19 cellular contexts compared by ENCODE assay signal in the genomic region with DNA sequence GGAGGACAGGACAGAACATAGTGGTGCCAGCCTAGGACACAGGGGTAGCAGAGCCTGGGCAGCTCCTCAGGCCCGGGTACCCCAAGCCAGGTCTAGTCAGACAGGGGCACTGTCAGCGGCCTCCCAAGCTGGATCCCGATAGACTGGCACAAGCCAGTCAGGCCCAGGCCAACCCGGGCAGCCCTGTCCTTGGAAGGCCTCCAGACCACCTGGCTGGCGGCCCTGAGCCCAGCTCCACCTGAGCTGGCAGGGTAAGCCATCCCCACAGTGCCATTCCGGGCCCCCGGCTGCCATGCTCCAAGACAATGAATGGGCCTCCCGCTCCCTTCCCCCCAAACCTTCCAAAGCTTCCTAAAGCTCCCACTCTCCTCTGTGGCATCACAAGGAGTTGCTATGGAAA.
DNase-seq lines count a peak whose midpoint lies in the region; ATAC-seq and TF ChIP-seq lines count a peak whose summit lies in the region.
"Had no signal": no experiment of that assay in that cellular context is flagged by ENCODE, and none has a peak within 500 bp of the region (broad histone marks: within the 10 kb centered on the region; RNA-seq: fewer than 3 reads in every experiment).

No MANE protein-coding gene starts in this region.

- no TSS peak for BruUV-seq in A673 (replicated peaks; lab: Mats Ljungman, UMichigan)

- no peak for DNase-seq in A673 (ENCODE audit: low spot score)
- peak; percentile 26 for DNase-seq in Ammon's horn (ENCODE audit: low spot score)
- peak; percentile 28 to 70 (median 33) for DNase-seq in body of pancreas
- DNase-seq in midbrain (lab: John Stamatoyannopoulos, UW) = peak; percentile 64
- no peak for DNase-seq in endodermal cell
- DNase-seq in T-helper 2 cell treated with Interferon-gamma antibody and Interleukin-4, amounts not matched to agents 5 μg/mL and 100 μg/mL, for 36 hours (ENCODE audit: low spot score) = no peak
- DNase-seq: CD8-positive, alpha-beta T cell; GF-D8; GM23248; IMR-90; Karpas-422; MG63; NCI-H1105 treated with DMSO at 0.1 percent for 48 hours; NCI-H187; NCI-H446 treated with DMSO at 0.1 percent for 48 hours; NCI-H748 treated with DMSO at 0.1 percent for 48 hours; T-cell had no signal

- intact Hi-C loops in A673 (cut with micrococcal nuclease; ENCODE audit: unreplicated experiment) = no loop called here
- intact Hi-C loops in body of pancreas (cut with DNase I) = no loop called here

- H3K9me3 Mint-ChIP-seq in endodermal cell = no peaks in the 10 kb centered on the region
- H3K9me3 Mint-ChIP-seq in T-helper 2 cell treated with Interferon-gamma antibody and Interleukin-4, amounts not matched to agents 5 μg/mL and 100 μg/mL, for 36 hours = no peaks in the 10 kb centered on the region
- H3K9me3 Mint-ChIP-seq: CD8-positive, alpha-beta T cell; T-cell had no signal

- H3K27ac Mint-ChIP-seq in endodermal cell = no peak overlapping the region
- H3K27ac Mint-ChIP-seq in T-helper 2 cell treated with Interferon-gamma antibody and Interleukin-4, amounts not matched to agents 5 μg/mL and 100 μg/mL, for 36 hours = no peak overlapping the region
- H3K27ac Mint-ChIP-seq: CD8-positive, alpha-beta T cell; T-cell had no signal

- H3K4me3 ChIP-seq in A673 (ENCODE audit: low read depth, low read length, poor library complexity, severe bottlenecking) (no peak overlapping the region), body of pancreas (no peak overlapping the region), endodermal cell (ENCODE audit: low read length) (no peak overlapping the region)
- H3K4me3 ChIP-seq: GM23248, MG63, SK-N-MC had no signal

- WGBS in body of pancreas, 2 donors = 28 to 80% methylated on average over 1 to 7 of the region's 8 CpGs
- 88 to 100% methylated on average over 2 to 8 of the region's 8 CpGs for WGBS in endodermal cell (ENCODE audit: insufficient coverage in 1 of 2, insufficient read length in 1 of 2), 2 experiments

- POLR2A ChIA-PET in A673 (lab: Charles Lee; ENCODE audit: low non-redundant PET) = no interaction called here

- peaks cover 1% of the 10 kb centered on the region for H3K4me1 Mint-ChIP-seq in endodermal cell
- H3K4me1 Mint-ChIP-seq in T-helper 2 cell treated with Interferon-gamma antibody and Interleukin-4, amounts not matched to agents 5 μg/mL and 100 μg/mL, for 36 hours (ENCODE audit: low read depth) = peaks cover 2% of the 10 kb centered on the region

- H3K27me3 ChIP-seq in A673 (replicated peaks; ENCODE audit: insufficient read depth, low read depth, low read length, poor library complexity) (no peaks in the 10 kb centered on the region), body of pancreas (no peaks in the 10 kb centered on the region), endodermal cell (ENCODE audit: control insufficient read depth, insufficient read depth, low read length, poor library complexity, severe bottlenecking) (no peaks in the 10 kb centered on the region)
- H3K27me3 ChIP-seq: MG63 had no signal

- H3K4me3 Mint-ChIP-seq in endodermal cell = no peak overlapping the region
- no peak overlapping the region for H3K4me3 Mint-ChIP-seq in T-helper 2 cell treated with Interferon-gamma antibody and Interleukin-4, amounts not matched to agents 5 μg/mL and 100 μg/mL, for 36 hours
- H3K4me3 Mint-ChIP-seq: CD8-positive, alpha-beta T cell; T-cell had no signal

- H3K4me1 ChIP-seq in A673 (ENCODE audit: insufficient read depth, low read length, poor library complexity, severe bottlenecking) = peaks cover 18% of the 10 kb centered on the region
- no peaks in the 10 kb centered on the region for H3K4me1 ChIP-seq in body of pancreas
- H3K4me1 ChIP-seq in endodermal cell (ENCODE audit: control insufficient read depth, insufficient read depth, low read length) = no peaks in the 10 kb centered on the region

- peak overlapping the region; percentile 47 for H3K27ac ChIP-seq in A673 (ENCODE audit: low read depth, low read length, poor library complexity, severe bottlenecking)
- no peak overlapping the region for H3K27ac ChIP-seq in body of pancreas
- H3K27ac ChIP-seq in endodermal cell (ENCODE audit: low read depth, low read length) = no peak overlapping the region
- H3K27ac ChIP-seq: GM23248, SK-N-MC had no signal

- H3K27me3 Mint-ChIP-seq in endodermal cell (ENCODE audit: insufficient read depth) = peaks cover 2% of the 10 kb centered on the region
- H3K27me3 Mint-ChIP-seq in T-helper 2 cell treated with Interferon-gamma antibody and Interleukin-4, amounts not matched to agents 5 μg/mL and 100 μg/mL, for 36 hours (ENCODE audit: low read depth) = no peaks in the 10 kb centered on the region

- no peaks in the 10 kb centered on the region for H3K36me3 Mint-ChIP-seq in endodermal cell (ENCODE audit: low read depth)
- no peaks in the 10 kb centered on the region for H3K36me3 Mint-ChIP-seq in T-helper 2 cell treated with Interferon-gamma antibody and Interleukin-4, amounts not matched to agents 5 μg/mL and 100 μg/mL, for 36 hours (ENCODE audit: low read depth)
- H3K36me3 Mint-ChIP-seq: CD8-positive, alpha-beta T cell; T-cell had no signal

- TF ChIP-seq CTCF in A673 (conservative IDR thresholded peaks at IDR 0.05; ENCODE audit: low read depth, low read length) (no peak), body of pancreas (IDR thresholded peaks at IDR 0.05) (no peak), endodermal cell (conservative IDR thresholded peaks at IDR 0.05) (no peak)

- H3K36me3 ChIP-seq in A673 (ENCODE audit: insufficient read depth, low read length, poor library complexity, severe bottlenecking) (no peaks in the 10 kb centered on the region), body of pancreas (replicated peaks in 1 of 2; ENCODE audit: insufficient read depth in 1 of 2, low read depth in 2 of 2) (no peaks in the 10 kb centered on the region), endodermal cell (ENCODE audit: control insufficient read depth, insufficient read depth, low read length) (no peaks in the 10 kb centered on the region)
- H3K36me3 ChIP-seq: MG63 had no signal

- no peak for TF ChIP-seq POLR2A in body of pancreas (IDR thresholded peaks at IDR 0.05)

- H3K9ac ChIP-seq in endodermal cell (ENCODE audit: extremely low read depth, low read length, poor library complexity, severe bottlenecking) = no peak overlapping the region
- H3K9ac ChIP-seq: GM23248 had no signal

- ATAC-seq in body of pancreas = no peak
- no peak for ATAC-seq in HG03342 (IDR thresholded peaks at IDR 0.05; ENCODE audit: unreplicated experiment)
- ATAC-seq: CD8-positive, alpha-beta T cell; T-cell had no signal

- no peaks in the 10 kb centered on the region for H3K9me3 ChIP-seq in A673 (ENCODE audit: low read depth, low read length, poor library complexity, severe bottlenecking)
- no peaks in the 10 kb centered on the region for H3K9me3 ChIP-seq in body of pancreas
- H3K9me3 ChIP-seq in endodermal cell (ENCODE audit: control insufficient read depth, low read length) = no peaks in the 10 kb centered on the region
- H3K9me3 ChIP-seq: MG63 had no signal

- CTCF ChIA-PET in A673 (lab: Charles Lee) = interaction anchor here (1.4 kb wide), 1 partner anchor 13 kb away, joined by 4 read pairs; no protein-coding TSS in a partner anchor

Comparison
In these comparisons a context has a peak if more than half of its experiments do, and no peak if none do; other contexts are left out.
1. DNase-seq: peak in Ammon's horn (single experiment), body of pancreas (4 of 4) and midbrain (single experiment); none in A673 (single experiment), endodermal cell (single experiment) and T-helper 2 cell treated with Interferon-gamma antibody and Interleukin-4, amounts not matched to agents 5 μg/mL and 100 μg/mL, for 36 hours (single experiment).